In the genomic region with DNA sequence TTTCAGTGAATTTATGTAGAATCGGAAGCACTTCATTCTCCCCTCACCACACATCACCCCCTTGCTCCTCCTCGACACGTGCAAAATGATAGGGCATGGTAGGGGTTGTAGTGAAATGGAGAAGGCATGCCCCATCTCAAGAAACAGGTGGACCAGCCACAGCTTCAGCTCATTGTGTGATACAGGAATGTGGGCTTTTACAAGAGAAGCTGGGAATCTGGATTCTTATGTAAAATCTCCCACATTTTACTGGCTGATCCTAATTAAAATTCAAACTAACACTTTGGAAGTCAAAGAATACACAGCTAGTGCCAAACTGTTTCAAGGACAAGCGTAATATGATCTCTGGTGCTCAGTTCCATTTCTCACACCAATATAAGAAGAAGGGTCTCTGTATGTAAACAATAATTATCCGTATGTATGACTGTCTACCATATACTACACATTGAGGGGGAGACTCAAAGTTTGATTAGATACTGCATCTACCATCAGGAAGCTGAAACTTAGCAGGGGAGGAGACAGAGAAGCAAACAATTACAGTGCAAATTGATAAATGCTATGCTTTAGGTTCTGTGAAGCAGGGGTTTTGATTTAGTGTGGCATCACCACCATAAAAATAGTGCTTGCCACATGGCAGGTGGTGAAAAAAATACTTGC, we compare ENCODE assay signal across 8 cellular contexts. TPM values are rescaled to one million over a fixed set of nuclear protein-coding genes. Genes with fewer than 3 reads are reported as not detected.
DNase-seq lines count a peak whose midpoint lies in the region; ATAC-seq and TF ChIP-seq lines count a peak whose summit lies in the region.

No MANE protein-coding gene starts in this region.

- H3K4me1 Mint-ChIP-seq in MCF 10A (ENCODE audit: insufficient read depth, unreplicated experiment) = peaks cover 33% of the 10 kb centered on the region

- H3K27me3 Mint-ChIP-seq in MCF 10A (ENCODE audit: insufficient read depth, unreplicated experiment) = no peaks in the 10 kb centered on the region

- CTCF ChIA-PET in MCF 10A (lab: Yijun Ruan, JAX) = interaction anchor here (0.6 to 1.0 kb wide), 2 partner anchors 33 to 208 kb away, joined by 3 to 6 read pairs; no protein-coding TSS in a partner anchor
- CTCF ChIA-PET in HEK293T (lab: Yijun Ruan, JAX) = interaction anchor here (1.2 kb wide), 1 partner anchor 33 kb away, joined by 3 read pairs; no protein-coding TSS in a partner anchor

- no TSS peak for BruUV-seq in MCF 10A (replicated peaks; lab: Mats Ljungman, UMichigan)

- H3K27me3 ChIP-seq in breast epithelium (no peaks in the 10 kb centered on the region), thoracic aorta (replicated peaks; ENCODE audit: insufficient read depth) (no peaks in the 10 kb centered on the region), heart left ventricle (no peaks in the 10 kb centered on the region)

- WGBS in heart left ventricle, 4 donors = 55 to 67% (median 62%) methylated on average over 5 of the region's 5 CpGs

- H3K27ac Mint-ChIP-seq in MCF 10A (ENCODE audit: low read depth, unreplicated experiment) = peak overlapping the region; percentile 43

- H3K4me3 ChIP-seq in breast epithelium (peak overlapping the region in 1 of 3 donors; percentile 22), choroid plexus epithelial cell (ENCODE audit: low read depth, low read length) (peak overlapping the region; percentile 13), thoracic aorta (peak overlapping the region; percentile 34), heart left ventricle (peak overlapping the region in 1 of 12 donors; percentile 23)

- H3K36me3 Mint-ChIP-seq in MCF 10A (ENCODE audit: insufficient read depth, unreplicated experiment) = no peaks in the 10 kb centered on the region

- H3K9me3 Mint-ChIP-seq in MCF 10A (ENCODE audit: unreplicated experiment) = peaks cover 3% of the 10 kb centered on the region

- H3K36me3 ChIP-seq in breast epithelium (no peaks in the 10 kb centered on the region), thoracic aorta (no peaks in the 10 kb centered on the region), heart left ventricle (peaks cover 0 to 4% (median 0%) of the 10 kb centered on the region in 9 donors)

- no peak for TF ChIP-seq POLR2A in breast epithelium (IDR thresholded peaks at IDR 0.05)
- TF ChIP-seq POLR2A in heart left ventricle (IDR thresholded peaks at IDR 0.05) = no peak

- peak; percentile 26 for ATAC-seq in HG03432 (IDR thresholded peaks at IDR 0.05; ENCODE audit: unreplicated experiment)
- ATAC-seq in thoracic aorta (ENCODE audit: insufficient number of reproducible peaks, low FRiP score, low read depth) = no peak
- no peak for ATAC-seq in heart left ventricle

- TF ChIP-seq CTCF in MCF 10A (IDR thresholded peaks at IDR 0.05; ENCODE audit: unreplicated experiment) (no peak), breast epithelium (IDR thresholded peaks at IDR 0.05) (no peak), choroid plexus epithelial cell (conservative IDR thresholded peaks at IDR 0.05; ENCODE audit: low read depth, low read length) (no peak), thoracic aorta (IDR thresholded peaks at IDR 0.05) (no peak), heart left ventricle (IDR thresholded peaks at IDR 0.05) (no peak)

- no peak overlapping the region for H3K27ac ChIP-seq in breast epithelium
- H3K27ac ChIP-seq in thoracic aorta = no peak overlapping the region
- peak overlapping the region in 1 of 12 donors; percentile 76 for H3K27ac ChIP-seq in heart left ventricle

- POLR2A ChIA-PET in MCF 10A (lab: Yijun Ruan, JAX) = no interaction called here
- POLR2A ChIA-PET in HEK293T (lab: Yijun Ruan, JAX) = interaction anchor here (1.9 kb wide), 1 partner anchor 32 kb away, joined by 11 read pairs; no protein-coding TSS in a partner anchor

- DNase-seq in MCF 10A (ENCODE audit: unreplicated experiment) (no peak), breast epithelium (ENCODE audit: low spot score in 2 of 2) (no peak), choroid plexus epithelial cell (ENCODE audit: low read depth) (no peak), thoracic aorta (ENCODE audit: low spot score) (no peak), T-helper 9 cell (no peak), HEK293T (ENCODE audit: extremely low spot score) (no peak), heart left ventricle (no peak)

- no peaks in the 10 kb centered on the region for H3K9me3 ChIP-seq in breast epithelium
- H3K9me3 ChIP-seq in thoracic aorta = no peaks in the 10 kb centered on the region
- H3K9me3 ChIP-seq in heart left ventricle = no peaks in the 10 kb centered on the region

- peak overlapping the region; percentile 34 for H3K4me3 Mint-ChIP-seq in MCF 10A (ENCODE audit: unreplicated experiment)

- H3K4me1 ChIP-seq in breast epithelium (no peaks in the 10 kb centered on the region), thoracic aorta (ENCODE audit: control insufficient read depth in 1 of 2, low read depth in 2 of 2) (peaks cover 0 to 14% of the 10 kb centered on the region in 2 donors), heart left ventricle (peaks cover 0 to 16% (median 0%) of the 10 kb centered on the region in 12 donors)

- intact Hi-C loops in MCF 10A (cut with micrococcal nuclease) (no loop called here), breast epithelium (cut with DNase I; ENCODE audit: low total_unique reads) (no loop called here), heart left ventricle (cut with DNase I) (no loop called here)

TF ChIP-seq in HEK293T, 16 proteins besides CTCF, POLR2A, EP300 and RAD21:
- TF ChIP-seq BHLHE40 (IDR thresholded peaks at IDR 0.05; ENCODE audit: borderline replicate concordance) = no peak
- no peak for TF ChIP-seq LEF1 (IDR thresholded peaks at IDR 0.05; ENCODE audit: borderline replicate concordance)
- TF ChIP-seq SP1 (IDR thresholded peaks at IDR 0.05) = no peak
- no peak for TF ChIP-seq FOXK2 (IDR thresholded peaks at IDR 0.05)
- no peak for TF ChIP-seq CTBP1 (IDR thresholded peaks at IDR 0.05; ENCODE audit: borderline replicate concordance)
- TF ChIP-seq, protein P1, sequence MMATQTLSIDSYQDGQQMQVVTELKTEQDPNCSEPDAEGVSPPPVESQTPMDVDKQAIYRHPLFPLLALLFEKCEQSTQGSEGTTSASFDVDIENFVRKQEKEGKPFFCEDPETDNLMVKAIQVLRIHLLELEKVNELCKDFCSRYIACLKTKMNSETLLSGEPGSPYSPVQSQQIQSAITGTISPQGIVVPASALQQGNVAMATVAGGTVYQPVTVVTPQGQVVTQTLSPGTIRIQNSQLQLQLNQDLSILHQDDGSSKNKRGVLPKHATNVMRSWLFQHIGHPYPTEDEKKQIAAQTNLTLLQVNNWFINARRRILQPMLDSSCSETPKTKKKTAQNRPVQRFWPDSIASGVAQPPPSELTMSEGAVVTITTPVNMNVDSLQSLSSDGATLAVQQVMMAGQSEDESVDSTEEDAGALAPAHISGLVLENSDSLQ (IDR thresholded peaks at IDR 0.05) = no peak
- no peak for TF ChIP-seq ELF4 (IDR thresholded peaks at IDR 0.05)
- no peak for TF ChIP-seq TARDBP (IDR thresholded peaks at IDR 0.05)
- no peak for TF ChIP-seq FOXA1 (IDR thresholded peaks at IDR 0.05)
- no peak for TF ChIP-seq HDGF (IDR thresholded peaks at IDR 0.05; ENCODE audit: borderline replicate concordance)
- no peak for TF ChIP-seq FOXM1 (IDR thresholded peaks at IDR 0.05; ENCODE audit: borderline replicate concordance)
- no peak for TF ChIP-seq NFRKB (IDR thresholded peaks at IDR 0.05)
- no peak for TF ChIP-seq ZNF384 (IDR thresholded peaks at IDR 0.05)
- TF ChIP-seq L3MBTL2 (conservative IDR thresholded peaks at IDR 0.05) = no peak

RNA-seq across cellular contexts. Expression of a gene that starts 24.3 kb away (rescaled TPM):
- total RNA-seq in MCF 10A (2022) (not detected in 2 replicates), breast epithelium (10 to 100 TPM in 1 of 3 donors, 1 to 10 TPM in 2; 2.2 to 42.7 (median 3.3) TPM), thoracic aorta (1 to 10 TPM in 1 of 2 donors, under 1 TPM in 1; 0.68 to 4.7 TPM), heart left ventricle (1 to 10 TPM in 6 of 9 donors, under 1 TPM in 3; 0.28 to 3.3 (median 1.2) TPM)
- polyA plus RNA-seq in heart left ventricle = under 1 TPM; 0.39 to 0.57 TPM
